ENCODE assay signal across 11 cellular contexts in genomic region chr12:76345569-76345968, GRCh38. TPM values are rescaled to one million over a fixed set of nuclear protein-coding genes. Genes with fewer than 3 reads are reported as not detected.
A peak's percentile ranks its signal among the peaks of the same experiment; 100 is the strongest.
DNase-seq lines count a peak whose midpoint lies in the region; ATAC-seq and TF ChIP-seq lines count a peak whose summit lies in the region.
"Had no signal": no experiment of that assay in that cellular context is flagged by ENCODE, and none has a peak within 500 bp of the region (broad histone marks: within the 10 kb centered on the region; RNA-seq: fewer than 3 reads in every experiment).

No MANE protein-coding gene starts in this region.

- peaks cover 5% of the 10 kb centered on the region; the same call in 1 of the 2 replicates for H3K4me1 ChIP-seq in IMR-90 (ENCODE audit: control insufficient read depth, insufficient read depth, low read length)
- peaks cover 30% of the 10 kb centered on the region for H3K4me1 ChIP-seq in adipocyte (ENCODE audit: control insufficient read depth, insufficient read depth, low read length)
- peaks cover 15% of the 10 kb centered on the region for H3K4me1 ChIP-seq in smooth muscle cell (ENCODE audit: low read depth)

- CTCF ChIA-PET in IMR-90 (lab: Yijun Ruan, JAX), result no interaction called here

- H3K4me2 ChIP-seq in IMR-90 (ENCODE audit: low read depth, low read length) (no peak overlapping the region), smooth muscle cell (peak overlapping the region; percentile 11)

- no peak overlapping the region for H4K91ac ChIP-seq in IMR-90 (ENCODE audit: insufficient read depth, low read depth, low read length)

- H2BK15ac ChIP-seq in IMR-90 (ENCODE audit: low read depth, low read length), result 0 out of 3 replicates have a peak overlapping the region, but pooled peaks have one; percentile 10

- no peak overlapping the region for H3K14ac ChIP-seq in IMR-90 (replicated peaks; ENCODE audit: low read depth, low read length)

- no TSS peak for BruUV-seq in IMR-90 (replicated peaks; lab: Mats Ljungman, UMichigan)

- H3K23ac ChIP-seq in IMR-90 (ENCODE audit: low read depth, low read length), result no peak overlapping the region; the same call in 1 of the 2 replicates

- H3K4ac ChIP-seq in IMR-90 (ENCODE audit: low read depth, low read length), result no peak overlapping the region; the same call in 1 of the 2 replicates

- no peak overlapping the region for H4K5ac ChIP-seq in IMR-90 (ENCODE audit: low read depth, low read length)

- H3K56ac ChIP-seq in IMR-90 (ENCODE audit: extremely low read depth, insufficient read depth, low read length), result no peak overlapping the region

- 100% methylated on average over 1 of the region's 1 CpG; no CpG with 5 or more reads in 1 of the 2 experiments for WGBS in IMR-90 (ENCODE audit: extremely low coverage in 2 of 2, insufficient read length in 1 of 2), 2 experiments
- 97% methylated on average over 1 of the region's 1 CpG for WGBS in smooth muscle cell (ENCODE audit: low lambda C conversion rate)

- no peaks in the 10 kb centered on the region for H3K9me3 ChIP-seq in IMR-90 (ENCODE audit: control insufficient read depth, insufficient read depth, low read length)
- no peaks in the 10 kb centered on the region for H3K9me3 ChIP-seq in adipocyte (ENCODE audit: control insufficient read depth, low read length)
- no peaks in the 10 kb centered on the region for H3K9me3 ChIP-seq in smooth muscle cell (replicated peaks; ENCODE audit: low read depth)

- no peak overlapping the region for H2AFZ ChIP-seq in IMR-90 (replicated peaks; ENCODE audit: low read length, poor library complexity)
- no peak overlapping the region for H2AFZ ChIP-seq in smooth muscle cell (ENCODE audit: low read depth)

- H3K27me3 ChIP-seq in IMR-90 (ENCODE audit: control insufficient read depth, insufficient read depth, low read length) (no peaks in the 10 kb centered on the region), adipocyte (replicated peaks; ENCODE audit: control insufficient read depth, insufficient read depth, low read length) (no peaks in the 10 kb centered on the region), smooth muscle cell (ENCODE audit: low read depth) (no peaks in the 10 kb centered on the region)

- H3K4me3 ChIP-seq in IMR-90 (ENCODE audit: insufficient read depth, low read depth, low read length), result no peak overlapping the region
- H3K4me3 ChIP-seq in adipocyte (ENCODE audit: low read length), result no peak overlapping the region
- H3K4me3 ChIP-seq in smooth muscle cell, result no peak overlapping the region

- H2AK5ac ChIP-seq in IMR-90 (ENCODE audit: low read depth, low read length), result no peak overlapping the region

- TF ChIP-seq CTCF in IMR-90 (conservative IDR thresholded peaks at IDR 0.05; ENCODE audit: low read depth, low read length), result no peak
- no peak for TF ChIP-seq CTCF in smooth muscle cell (IDR thresholded peaks at IDR 0.05; ENCODE audit: borderline replicate concordance, insufficient read depth, poor library complexity, severe bottlenecking)

- no peak overlapping the region for H2AK9ac ChIP-seq in IMR-90 (replicated peaks; ENCODE audit: low read depth, low read length, poor library complexity)

- H2BK120ac ChIP-seq in IMR-90 (ENCODE audit: low read depth, low read length), result peak overlapping the region; percentile 29

- H3K9ac ChIP-seq in IMR-90 (ENCODE audit: low read depth, low read length), result no peak overlapping the region
- H3K9ac ChIP-seq in adipocyte (ENCODE audit: low read length), result peak overlapping the region; percentile 23
- no peak overlapping the region for H3K9ac ChIP-seq in smooth muscle cell (ENCODE audit: low read depth)

- POLR2A ChIA-PET in IMR-90 (lab: Charles Lee; ENCODE audit: unreplicated experiment), result interaction anchor here (0.7 kb wide), 1 partner anchor 263 kb away, joined by 3 read pairs; no protein-coding TSS in a partner anchor

- no peak overlapping the region for H3K18ac ChIP-seq in IMR-90 (ENCODE audit: low read depth, low read length)

- intact Hi-C loops in IMR-90 (cut with micrococcal nuclease), result loop anchor here (5.0 kb wide), 2 partner anchors 163 to 288 kb away; no protein-coding TSS in a partner anchor

- peak overlapping the region; percentile 62 for H2BK5ac ChIP-seq in IMR-90 (ENCODE audit: low read depth, low read length, poor library complexity, severe bottlenecking)

- no peaks in the 10 kb centered on the region for H3K36me3 ChIP-seq in IMR-90 (ENCODE audit: control insufficient read depth, insufficient read depth, low read length)
- H3K36me3 ChIP-seq in adipocyte (ENCODE audit: control insufficient read depth, insufficient read depth, low read length, severe bottlenecking), result no peaks in the 10 kb centered on the region
- H3K36me3 ChIP-seq in smooth muscle cell (ENCODE audit: low read depth), result no peaks in the 10 kb centered on the region

- peaks cover 3% of the 10 kb centered on the region for H3F3A ChIP-seq in smooth muscle cell (ENCODE audit: low read depth)

- dilution Hi-C loops in IMR-90 (cut with HindIII; ENCODE audit: low sequenced_read_pairs, unreplicated experiment), result no loop called here

- H2BK20ac ChIP-seq in IMR-90 (ENCODE audit: low read depth, low read length), result no peak overlapping the region; the same call in 1 of the 2 replicates

- ATAC-seq in IMR-90 (ENCODE audit: low read depth) (no peak), HG02840 (IDR thresholded peaks at IDR 0.05; ENCODE audit: low FRiP score, unreplicated experiment) (no peak)

- TF ChIP-seq POLR2A in IMR-90 (IDR thresholded peaks at IDR 0.05; ENCODE audit: low read depth, low read length), result no peak

- peaks cover 11 to 32% of the 10 kb centered on the region in 2 experiments; a peak in 3 of 4 replicates for H3K79me1 ChIP-seq in IMR-90 (ENCODE audit: low read depth in 1 of 2, low read length in 2 of 2)

- no peaks in the 10 kb centered on the region for H3K9me1 ChIP-seq in IMR-90 (ENCODE audit: insufficient read depth, low read length)

- TF ChIP-seq RAD21 in IMR-90 (IDR thresholded peaks at IDR 0.05; ENCODE audit: low read length), result no peak

- H3K27ac ChIP-seq in IMR-90 (ENCODE audit: insufficient read depth, low read length), result no peak overlapping the region
- no peak overlapping the region for H3K27ac ChIP-seq in smooth muscle cell (ENCODE audit: low read depth)

- H4K8ac ChIP-seq in IMR-90 (ENCODE audit: low read depth in 2 of 2, low read length in 2 of 2), result peak overlapping the region; percentile 20 to 47; a peak in 1 of 4 replicates

- DNase-seq in IMR-90 (no peak), adipocyte (ENCODE audit: low read depth) (no peak), fibroblast of peridontal ligament (ENCODE audit: extremely low read depth) (peak; percentile 10), smooth muscle cell (lab: John Stamatoyannopoulos, UW; ENCODE audit: unreplicated experiment) (no peak), KBM-7 (no peak), NCI-H1930 (lab: John Stamatoyannopoulos, UW) (no peak)
- DNase-seq: GF-D8, NCI-H1092 treated with DMSO at 0.1 percent for 48 hours, NCI-H1694, NCI-H446 had no signal

- H3K79me2 ChIP-seq in smooth muscle cell (ENCODE audit: low read depth), result peaks cover 25% of the 10 kb centered on the region

- in situ Hi-C loops in IMR-90 (cut with MboI; ENCODE audit: low sequenced_read_pairs) (loop anchor here (5.0 to 10.0 kb wide), 3 partner anchors 271 to 821 kb away; no protein-coding TSS in a partner anchor), KBM-7 (cut with MboI; ENCODE audit: low pct_unique_long_range_greater_than_20kb, low sequenced_read_pairs) (loop anchor here (25.0 kb wide), 1 partner anchor 808 kb away; no protein-coding TSS in a partner anchor)

- H4K20me1 ChIP-seq in IMR-90 (ENCODE audit: insufficient read depth, low read length), result no peaks in the 10 kb centered on the region
- H4K20me1 ChIP-seq in smooth muscle cell (ENCODE audit: low read depth), result no peaks in the 10 kb centered on the region

TF ChIP-seq in IMR-90, 13 proteins besides CTCF, POLR2A, EP300 and RAD21:
- TF ChIP-seq MAZ (IDR thresholded peaks at IDR 0.05; ENCODE audit: borderline replicate concordance, low read depth, low read length) (no peak), MXI1 (IDR thresholded peaks at IDR 0.05; ENCODE audit: borderline replicate concordance, low read depth, low read length) (no peak), RFX5 (IDR thresholded peaks at IDR 0.05; ENCODE audit: low read depth, low read length) (no peak), NFE2L2 (IDR thresholded peaks at IDR 0.05; ENCODE audit: low read depth, low read length) (no peak), BHLHE40 (IDR thresholded peaks at IDR 0.05; ENCODE audit: low read depth, low read length) (no peak), ELK1 (IDR thresholded peaks at IDR 0.05; ENCODE audit: borderline replicate concordance, low read depth, low read length) (no peak), USF2 (IDR thresholded peaks at IDR 0.05; ENCODE audit: low read depth, low read length) (no peak), FOS (IDR thresholded peaks at IDR 0.05; ENCODE audit: low read depth, low read length) (no peak), CEBPB (IDR thresholded peaks at IDR 0.05; ENCODE audit: low read depth, low read length) (no peak), MAFK (IDR thresholded peaks at IDR 0.05; ENCODE audit: low read depth, low read length) (no peak)

RNA-seq across cellular contexts. Expression of gene BBS10, which starts 2.6 kb away (rescaled TPM):
- total RNA-seq in IMR-90 (2012; rRNA removed) (10.0 and 15.8 TPM in 2 replicates), smooth muscle cell (10.8 and 13.4 TPM in 2 replicates)
- polyA plus RNA-seq in IMR-90 (2012; rRNA removed) (3.4 and 4.9 TPM in 2 replicates), smooth muscle cell (6.5 and 8.7 TPM in 2 replicates)
- polyA plus RNA-seq in IMR-90 (2012; cell fraction: cytosol; rRNA removed), result 0.44 and 0.78 TPM in 2 replicates
- 0.24 and 3.0 TPM in 2 replicates for polyA plus RNA-seq in IMR-90 (2012; cell fraction: nucleus; rRNA removed; ENCODE audit: low replicate concordance)
